In genomic region chr15:94042163-94042954, GRCh38 we compare ENCODE assay signal across 19 cellular contexts.
DNase-seq lines count a peak whose midpoint lies in the region; ATAC-seq, FAIRE-seq and TF ChIP-seq lines count a peak whose summit lies in the region.
"Had no signal": no experiment of that assay in that cellular context is flagged by ENCODE, and none has a peak within 500 bp of the region (broad histone marks: within the 10 kb centered on the region; RNA-seq: fewer than 3 reads in every experiment).

No MANE protein-coding gene starts in this region.

- H3K23ac ChIP-seq in neuronal stem cell (ENCODE audit: low read depth, low read length, poor library complexity) = no peak overlapping the region

- H3K18ac ChIP-seq in neuronal stem cell (ENCODE audit: low read length) = no peak overlapping the region

- H3K9me3 ChIP-seq in endothelial cell of umbilical vein (replicated peaks; ENCODE audit: control insufficient read depth, insufficient read depth, low read length) = peaks cover 2% of the 10 kb centered on the region
- no peaks in the 10 kb centered on the region for H3K9me3 ChIP-seq in neuronal stem cell (replicated peaks in 1 of 2; ENCODE audit: control insufficient read depth in 2 of 2, insufficient read depth in 1 of 2, low read depth in 1 of 2, low read length in 2 of 2)
- no peaks in the 10 kb centered on the region for H3K9me3 ChIP-seq in osteoblast (ENCODE audit: low read depth, low read length)
- H3K9me3 ChIP-seq: psoas muscle had no signal

- no peak overlapping the region for H3K4ac ChIP-seq in neuronal stem cell (ENCODE audit: low read length)

- no peaks in the 10 kb centered on the region for H3K9me1 ChIP-seq in endothelial cell of umbilical vein (replicated peaks; ENCODE audit: control insufficient read depth, extremely low read depth, insufficient read depth, low read length)

- no peak for TF ChIP-seq CTCF in endothelial cell of umbilical vein (IDR thresholded peaks at IDR 0.05; ENCODE audit: extremely low read depth in 1 of 2, insufficient read depth in 1 of 2, low read depth in 1 of 2, low read length in 2 of 2)
- TF ChIP-seq CTCF in osteoblast (IDR thresholded peaks at IDR 0.05; ENCODE audit: extremely low read depth, low read depth, low read length) = no peak

- WGBS in neuronal stem cell (ENCODE audit: extremely low coverage in 2 of 2, insufficient read length in 2 of 2, insufficient replicate concordance in 1 of 2), 2 donors = no CpG with 5 or more reads among the region's 9 CpGs

- H2BK5ac ChIP-seq in neuronal stem cell (ENCODE audit: low read length) = no peak overlapping the region

- no peak overlapping the region for H2BK15ac ChIP-seq in neuronal stem cell (ENCODE audit: low read length)

- ATAC-seq in stimulated activated naive CD8-positive, alpha-beta T cell treated with anti-CD3 and anti-CD28 coated beads, Interleukin-15, Interleukin-2, amounts not matched to agents 100 U/mL and 50 U/mL, for 24 hours = no peak
- ATAC-seq: psoas muscle had no signal

- H3K79me2 ChIP-seq in endothelial cell of umbilical vein (ENCODE audit: control insufficient read depth, insufficient read depth, low read length) = no peaks in the 10 kb centered on the region
- no peaks in the 10 kb centered on the region for H3K79me2 ChIP-seq in osteoblast (ENCODE audit: insufficient read depth, low read length)

- H4K8ac ChIP-seq in neuronal stem cell (ENCODE audit: low read depth, low read length) = no peak overlapping the region

- POLR2A ChIA-PET in endothelial cell of umbilical vein (lab: Charles Lee) = no interaction called here

- no peak overlapping the region for H3K14ac ChIP-seq in neuronal stem cell (ENCODE audit: low read length)

- H3K79me1 ChIP-seq in neuronal stem cell (ENCODE audit: low read depth, low read length) = no peaks in the 10 kb centered on the region

- CTCF ChIA-PET in endothelial cell of umbilical vein (lab: Charles Lee) = no interaction called here

- no peak overlapping the region for H2BK12ac ChIP-seq in neuronal stem cell (ENCODE audit: low read length)

- no TSS peak for BruUV-seq in endothelial cell of umbilical vein (replicated peaks; lab: Mats Ljungman, UMichigan)

- FAIRE-seq in RCC 7860 (lab: Jason Lieb, UNC) = no peak
- no peak for FAIRE-seq in endothelial cell of umbilical vein (lab: Jason Lieb, UNC)

- intact Hi-C loops in endothelial cell of umbilical vein (cut with micrococcal nuclease) = no loop called here

- H3K4me1 ChIP-seq in endothelial cell of umbilical vein (ENCODE audit: control insufficient read depth, extremely low read depth, insufficient read depth, low read length) = no peaks in the 10 kb centered on the region
- no peaks in the 10 kb centered on the region for H3K4me1 ChIP-seq in neuronal stem cell (ENCODE audit: control insufficient read depth in 2 of 2, insufficient read depth in 1 of 2, low read depth in 1 of 2, low read length in 2 of 2)
- H3K4me1 ChIP-seq in osteoblast (ENCODE audit: insufficient read depth, low read length) = no peaks in the 10 kb centered on the region
- H3K4me1 ChIP-seq: psoas muscle had no signal

- H4K20me1 ChIP-seq in endothelial cell of umbilical vein (replicated peaks; ENCODE audit: control insufficient read depth, extremely low read depth, insufficient read depth, low read length) (no peaks in the 10 kb centered on the region), osteoblast (ENCODE audit: insufficient read depth, low read length) (no peaks in the 10 kb centered on the region)

- dilution Hi-C loops in endothelial cell of umbilical vein (cut with MboI; ENCODE audit: extremely low pct_ligation_motif_present, low sequenced_read_pairs) = no loop called here

- H3K4me2 ChIP-seq in endothelial cell of umbilical vein (ENCODE audit: insufficient read depth, low read length) = no peak overlapping the region
- H3K4me2 ChIP-seq in neuronal stem cell (ENCODE audit: insufficient read depth, low read length, poor library complexity, severe bottlenecking) = no peak overlapping the region
- H3K4me2 ChIP-seq in osteoblast (ENCODE audit: insufficient read depth, low read length) = no peak overlapping the region

- H3K9ac ChIP-seq in endothelial cell of umbilical vein (replicated peaks; ENCODE audit: extremely low read depth, insufficient read depth, low read length) (no peak overlapping the region), neuronal stem cell (ENCODE audit: low read depth, low read length, poor library complexity) (no peak overlapping the region)

- H3K27me3 ChIP-seq in endothelial cell of umbilical vein (ENCODE audit: control insufficient read depth in 2 of 2, insufficient read depth in 2 of 2, low read length in 2 of 2) (no peaks in the 10 kb centered on the region), neuronal stem cell (ENCODE audit: control insufficient read depth in 3 of 3, insufficient read depth in 3 of 3, low read depth in 1 of 3, low read length in 3 of 3) (no peaks in the 10 kb centered on the region), osteoblast (ENCODE audit: insufficient read depth, low read length) (no peaks in the 10 kb centered on the region)

- no peak overlapping the region for H2AK5ac ChIP-seq in neuronal stem cell (ENCODE audit: low read depth, low read length)

- no peak overlapping the region for H2BK120ac ChIP-seq in neuronal stem cell (ENCODE audit: low read depth, low read length)

- no peak for TF ChIP-seq POLR2A in endothelial cell of umbilical vein (IDR thresholded peaks at IDR 0.05; ENCODE audit: low read depth, low read length)

- DNase-seq in Daoy (ENCODE audit: low read depth) (peak; percentile 59), RCC 7860 (ENCODE audit: low spot score) (peak; percentile 44), endothelial cell of umbilical vein (ENCODE audit: low read depth, low spot score) (no peak), neuronal stem cell (ENCODE audit: low spot score) (no peak), NCI-H1694 (lab: John Stamatoyannopoulos, UW) (no peak), osteoblast (ENCODE audit: insufficient read length, low spot score, missing footprints) (no peak), NK-92 (lab: John Stamatoyannopoulos, UW; ENCODE audit: unreplicated experiment) (no peak)
- DNase-seq in stimulated activated naive CD8-positive, alpha-beta T cell treated with anti-CD3 and anti-CD28 coated beads, Interleukin-15, Interleukin-2, amounts not matched to agents 100 U/mL and 50 U/mL, for 24 hours = no peak
- DNase-seq: activated CD4-positive, alpha-beta T cell treated with anti-CD3 and anti-CD28 coated beads, Interleukin-2, amount 50 U/mL, for 48 hours; activated T-cell treated with anti-CD3 and anti-CD28 coated beads for 4 hours; dermis blood vessel endothelial cell; immature natural killer cell; MV-4-11; NCI-H2029; NCI-H446; psoas muscle; stimulated activated CD4-positive, alpha-beta T cell treated with anti-CD3 and anti-CD28 coated beads, Interleukin-4, amount 100 ng/mL, for 4 hours; T-helper 1 cell had no signal

- H3K27ac ChIP-seq in endothelial cell of umbilical vein (ENCODE audit: insufficient read depth, low read depth, low read length) (no peak overlapping the region), neuronal stem cell (replicated peaks; ENCODE audit: low read length) (no peak overlapping the region), osteoblast (ENCODE audit: low read depth, low read length) (no peak overlapping the region)
- H3K27ac ChIP-seq: psoas muscle, VCaP had no signal

- H2AFZ ChIP-seq in endothelial cell of umbilical vein (ENCODE audit: low read depth, low read length) (no peak overlapping the region), neuronal stem cell (ENCODE audit: low read length) (peak overlapping the region; percentile 58), osteoblast (ENCODE audit: low read length) (no peak overlapping the region)

- H3K4me3 ChIP-seq in endothelial cell of umbilical vein (replicated peaks in 1 of 3; ENCODE audit: insufficient read depth in 1 of 3, low read depth in 1 of 3, low read length in 3 of 3) (no peak overlapping the region), neuronal stem cell (ENCODE audit: low read length in 2 of 2) (no peak overlapping the region), osteoblast (ENCODE audit: insufficient read depth, low read length) (no peak overlapping the region)
- H3K4me3 ChIP-seq: psoas muscle had no signal

- H3K36me3 ChIP-seq in endothelial cell of umbilical vein (ENCODE audit: control insufficient read depth in 2 of 2, extremely low read depth in 1 of 2, insufficient read depth in 2 of 2, low read length in 2 of 2) (no peaks in the 10 kb centered on the region), neuronal stem cell (replicated peaks in 1 of 2; ENCODE audit: control insufficient read depth in 2 of 2, insufficient read depth in 2 of 2, low read length in 2 of 2) (no peaks in the 10 kb centered on the region), osteoblast (ENCODE audit: insufficient read depth, low read length) (no peaks in the 10 kb centered on the region)

- H4K91ac ChIP-seq in neuronal stem cell (ENCODE audit: low read depth, low read length, poor library complexity) = no peak overlapping the region

TF ChIP-seq in endothelial cell of umbilical vein, 7 proteins besides CTCF, POLR2A, EP300 and RAD21:
- TF ChIP-seq GATA2 (IDR thresholded peaks at IDR 0.05; ENCODE audit: insufficient read depth, insufficient read length, low read depth, low read length) = no peak
- peak; percentile 15 for TF ChIP-seq JUN (IDR thresholded peaks at IDR 0.05; ENCODE audit: borderline replicate concordance, insufficient read depth, insufficient read length, low read depth)

Comparison
In these comparisons a context has a peak if more than half of its experiments do, and no peak if none do; other contexts are left out.
1. DNase-seq: peak in Daoy (single experiment) and RCC 7860 (single experiment); none in endothelial cell of umbilical vein (single experiment), neuronal stem cell (single experiment), NCI-H1694 (single experiment), osteoblast (single experiment), stimulated activated naive CD8-positive, alpha-beta T cell treated with anti-CD3 and anti-CD28 coated beads, Interleukin-15, Interleukin-2, amounts not matched to agents 100 U/mL and 50 U/mL, for 24 hours (single experiment) and NK-92 (single experiment).